25 cellular contexts compared by ENCODE assay signal in the genomic region with DNA sequence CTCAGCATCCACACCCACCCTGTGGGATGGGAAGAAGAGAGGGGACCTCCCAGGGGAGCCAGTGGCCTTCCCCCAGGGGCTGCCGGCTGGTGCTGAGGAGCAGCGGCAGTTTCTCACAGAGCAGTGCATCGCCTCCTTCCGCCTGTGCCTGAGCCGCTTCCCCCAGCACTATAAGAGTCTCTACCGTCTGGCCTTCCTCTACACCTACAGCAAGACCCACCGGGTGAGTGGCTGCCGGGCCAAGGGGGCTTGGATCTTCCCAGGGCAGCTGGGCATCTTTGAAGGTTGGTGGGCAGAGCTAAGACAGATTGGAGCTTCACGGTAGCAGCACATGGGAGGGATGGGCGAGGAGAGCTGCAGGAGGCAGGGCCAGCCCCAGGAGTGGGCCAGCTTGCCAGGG.
"Had no signal": no experiment of that assay in that cellular context is flagged by ENCODE, and none has a peak within 500 bp of the region (broad histone marks: within the 10 kb centered on the region; RNA-seq: fewer than 3 reads in every experiment).

No MANE protein-coding gene starts in this region.

- H3K27ac Mint-ChIP-seq: activated naive CD4-positive, alpha-beta T cell treated with anti-CD3 and anti-CD28 coated beads, Interleukin-2, amount 50 U/mL, for 24 hours; activated T-helper 1 cell treated with anti-CD3 and anti-CD28 coated beads, Interleukin-12 subunit alpha, Interleukin-12 subunit beta, Interleukin-2, Interleukin-4 antibody, amounts not matched to agents 30 ng/mL and 10 ng/mL and 1 ng/mL, durations not matched to agents 14 hours and 24 hours and 36 hours; endodermal cell; natural killer cell had no signal

- H3K27ac ChIP-seq: body of pancreas, foreskin keratinocyte, sigmoid colon, testis, transverse colon, WERI-Rb-1 had no signal

- H3K4me3 Mint-ChIP-seq: activated naive CD4-positive, alpha-beta T cell treated with anti-CD3 and anti-CD28 coated beads, Interleukin-2, amount 50 U/mL, for 24 hours; activated T-helper 1 cell treated with anti-CD3 and anti-CD28 coated beads, Interleukin-12 subunit alpha, Interleukin-12 subunit beta, Interleukin-2, Interleukin-4 antibody, amounts not matched to agents 30 ng/mL and 10 ng/mL and 1 ng/mL, durations not matched to agents 14 hours and 24 hours and 36 hours; endodermal cell; natural killer cell had no signal

- H3K9me3 Mint-ChIP-seq: activated naive CD4-positive, alpha-beta T cell treated with anti-CD3 and anti-CD28 coated beads, Interleukin-2, amount 50 U/mL, for 24 hours; activated T-helper 1 cell treated with anti-CD3 and anti-CD28 coated beads, Interleukin-12 subunit alpha, Interleukin-12 subunit beta, Interleukin-2, Interleukin-4 antibody, amounts not matched to agents 30 ng/mL and 10 ng/mL and 1 ng/mL, durations not matched to agents 14 hours and 24 hours and 36 hours; endodermal cell; natural killer cell had no signal

- H3K27me3 Mint-ChIP-seq: activated naive CD4-positive, alpha-beta T cell treated with anti-CD3 and anti-CD28 coated beads, Interleukin-2, amount 50 U/mL, for 24 hours had no signal

- H3K36me3 Mint-ChIP-seq: natural killer cell had no signal

- ATAC-seq: activated CD4-positive, CD25-positive, alpha-beta regulatory T cell treated with anti-CD3 and anti-CD28 coated beads, Interleukin-2, amount 50 U/mL, for 24 hours; body of pancreas; esophagus mucosa; foreskin keratinocyte; natural killer cell had no signal

- H3K4me1 ChIP-seq: body of pancreas, foreskin keratinocyte, sigmoid colon, testis, transverse colon had no signal

- H3K4me3 ChIP-seq: body of pancreas, heart left ventricle, lung, sigmoid colon, testis, transverse colon had no signal

- DNase-seq: activated CD4-positive, alpha-beta T cell treated with anti-CD3 and anti-CD28 coated beads for 48 hours; activated CD4-positive, alpha-beta T cell treated with anti-CD3 and anti-CD28 coated beads, Interleukin-2, amount 50 U/mL, for 48 hours; activated CD8-positive, alpha-beta memory T cell treated with anti-CD3 and anti-CD28 coated beads for 24 hours; activated effector memory CD4-positive, alpha-beta T cell treated with anti-CD3 and anti-CD28 coated beads, Interleukin-2, amount 50 U/mL, for 16 hours; activated T-cell treated with anti-CD3 and anti-CD28 coated beads, Interleukin-2, amount 50 U/mL, for 1 hour; body of pancreas; central memory CD4-positive, alpha-beta T cell; endodermal cell; foreskin keratinocyte; mesendoderm; natural killer cell; sigmoid colon; small intestine; stimulated activated CD4-positive, alpha-beta T cell treated with anti-CD3 and anti-CD28 coated beads, Interleukin-1b, Interleukin-23, amount 100 ng/mL, for 48 hours; stimulated activated naive CD4-positive, alpha-beta T cell treated with Interleukin-2 at 50 U/mL for 16 hours; T-helper 9 cell; testis; transverse colon; WERI-Rb-1 had no signal

- H3K9me3 ChIP-seq: body of pancreas, heart left ventricle, sigmoid colon, testis, transverse colon had no signal

- H3K4me1 Mint-ChIP-seq: activated naive CD4-positive, alpha-beta T cell treated with anti-CD3 and anti-CD28 coated beads, Interleukin-2, amount 50 U/mL, for 24 hours; natural killer cell had no signal

- H3K27me3 ChIP-seq: body of pancreas, foreskin keratinocyte, heart left ventricle, sigmoid colon, testis, transverse colon had no signal
